26 cellular contexts compared by ENCODE assay signal in the genomic region with DNA sequence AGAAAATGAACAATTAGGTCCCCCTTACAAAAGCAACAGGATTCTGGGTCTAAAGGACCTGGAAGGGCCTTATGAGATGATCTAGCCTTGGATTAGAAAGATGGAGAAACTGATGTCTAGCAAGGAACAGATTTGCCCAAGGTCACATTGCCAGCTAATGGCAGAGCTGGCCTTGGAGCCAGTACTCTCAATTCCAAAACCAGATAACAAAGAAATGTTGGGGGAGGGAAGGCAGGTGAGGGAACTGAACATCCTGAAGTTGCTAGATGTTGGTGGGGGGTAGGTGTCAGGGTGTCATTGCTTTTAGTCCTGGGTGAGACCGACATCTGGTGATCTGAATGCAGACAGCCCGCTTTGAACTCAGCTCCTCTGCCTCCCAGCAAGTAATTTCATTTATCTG. TPM values are rescaled to one million over a fixed set of nuclear protein-coding genes. Genes with fewer than 3 reads are reported as not detected.
"Had no signal": no experiment of that assay in that cellular context is flagged by ENCODE, and none has a peak within 500 bp of the region (broad histone marks: within the 10 kb centered on the region; RNA-seq: fewer than 3 reads in every experiment).

No MANE protein-coding gene starts in this region.

- H3K4me3 Mint-ChIP-seq: activated naive CD4-positive, alpha-beta T cell treated with anti-CD3 and anti-CD28 coated beads for 36 hours; activated naive CD8-positive, alpha-beta T cell treated with anti-CD3 and anti-CD28 coated beads for 36 hours; nephron progenitor cell; stimulated activated effector memory CD8-positive, alpha-beta T cell treated with anti-CD3 and anti-CD28 coated beads, Interleukin-12 subunit alpha, Interleukin-12 subunit beta, amount 100 ng/mL, for 72 hours; stimulated activated naive CD8-positive, alpha-beta T cell treated with anti-CD3 and anti-CD28 coated beads, Interleukin-15, Interleukin-2, amounts not matched to agents 100 ng/mL and 50 ng/mL, for 24 hours; type B pancreatic cell had no signal

- H3K27ac Mint-ChIP-seq: activated naive CD4-positive, alpha-beta T cell treated with anti-CD3 and anti-CD28 coated beads for 36 hours; activated naive CD8-positive, alpha-beta T cell treated with anti-CD3 and anti-CD28 coated beads for 36 hours; nephron progenitor cell; stimulated activated effector memory CD8-positive, alpha-beta T cell treated with anti-CD3 and anti-CD28 coated beads, Interleukin-12 subunit alpha, Interleukin-12 subunit beta, amount 100 ng/mL, for 72 hours; stimulated activated naive CD8-positive, alpha-beta T cell treated with anti-CD3 and anti-CD28 coated beads, Interleukin-15, Interleukin-2, amounts not matched to agents 100 ng/mL and 50 ng/mL, for 24 hours; type B pancreatic cell had no signal

- DNase-seq: activated CD4-positive, alpha-beta T cell treated with anti-CD3 and anti-CD28 coated beads for 48 hours; activated CD4-positive, alpha-beta T cell treated with anti-CD3 and anti-CD28 coated beads, Interleukin-2, amount 50 U/mL, for 48 hours; activated CD8-positive, alpha-beta memory T cell treated with anti-CD3 and anti-CD28 coated beads for 24 hours; activated effector memory CD4-positive, alpha-beta T cell treated with Interleukin-2 at 50 U/mL for 16 hours; activated naive CD4-positive, alpha-beta T cell treated with anti-CD3 and anti-CD28 coated beads for 36 hours; activated naive CD8-positive, alpha-beta T cell treated with anti-CD3 and anti-CD28 coated beads for 36 hours; adrenal gland; aorta; body of pancreas; cortex of kidney; foreskin keratinocyte; heart left ventricle; left ventricle myocardium superior; right lobe of liver; stimulated activated CD4-positive, alpha-beta T cell treated with anti-CD3 and anti-CD28 coated beads, Interleukin-12 subunit alpha, Interleukin-12 subunit beta, amount 100 ng/mL, for 4 hours; stimulated activated CD4-positive, alpha-beta T cell treated with anti-CD3 and anti-CD28 coated beads, Interleukin-4, amount 100 ng/mL, for 1 hour; T-helper 1 cell; uterus had no signal

- H3K36me3 Mint-ChIP-seq: activated naive CD8-positive, alpha-beta T cell treated with anti-CD3 and anti-CD28 coated beads for 36 hours; stimulated activated effector memory CD8-positive, alpha-beta T cell treated with anti-CD3 and anti-CD28 coated beads, Interleukin-12 subunit alpha, Interleukin-12 subunit beta, amount 100 ng/mL, for 72 hours; type B pancreatic cell had no signal

- H3K27me3 ChIP-seq: adrenal gland, body of pancreas, cardiac muscle cell, esophagus muscularis mucosa, heart left ventricle, right lobe of liver, uterus had no signal

- H3K36me3 ChIP-seq: adrenal gland, cardiac muscle cell, esophagus muscularis mucosa, heart left ventricle, right lobe of liver, uterus, WERI-Rb-1 had no signal

- H3K4me1 ChIP-seq: adrenal gland, foreskin keratinocyte, right lobe of liver, uterus had no signal

- H3K4me3 ChIP-seq: adrenal gland, body of pancreas, cardiac muscle cell, esophagus muscularis mucosa, heart left ventricle, right lobe of liver, uterus had no signal

- ATAC-seq: activated CD4-positive, CD25-positive, alpha-beta regulatory T cell treated with anti-CD3 and anti-CD28 coated beads, Interleukin-2, amount 50 U/mL, for 24 hours; body of pancreas; foreskin keratinocyte; left ventricle myocardium superior; stimulated activated effector memory CD8-positive, alpha-beta T cell treated with anti-CD3 and anti-CD28 coated beads, Interleukin-12 subunit alpha, Interleukin-12 subunit beta, amount 100 ng/mL, for 72 hours had no signal

- H3K27me3 Mint-ChIP-seq: stimulated activated naive CD8-positive, alpha-beta T cell treated with anti-CD3 and anti-CD28 coated beads, Interleukin-15, Interleukin-2, amounts not matched to agents 100 ng/mL and 50 ng/mL, for 24 hours; type B pancreatic cell had no signal

- H3K4me1 Mint-ChIP-seq: activated naive CD8-positive, alpha-beta T cell treated with anti-CD3 and anti-CD28 coated beads for 36 hours; stimulated activated effector memory CD8-positive, alpha-beta T cell treated with anti-CD3 and anti-CD28 coated beads, Interleukin-12 subunit alpha, Interleukin-12 subunit beta, amount 100 ng/mL, for 72 hours had no signal

- H3K9me3 ChIP-seq: adrenal gland, body of pancreas, esophagus muscularis mucosa, heart left ventricle, right lobe of liver, uterus had no signal

- H3K27ac ChIP-seq: adrenal gland, cardiac muscle cell, esophagus muscularis mucosa, foreskin keratinocyte, right lobe of liver, uterus, WERI-Rb-1 had no signal

- H3K9me3 Mint-ChIP-seq: activated naive CD4-positive, alpha-beta T cell treated with anti-CD3 and anti-CD28 coated beads for 36 hours; activated naive CD8-positive, alpha-beta T cell treated with anti-CD3 and anti-CD28 coated beads for 36 hours; nephron progenitor cell; stimulated activated effector memory CD8-positive, alpha-beta T cell treated with anti-CD3 and anti-CD28 coated beads, Interleukin-12 subunit alpha, Interleukin-12 subunit beta, amount 100 ng/mL, for 72 hours; stimulated activated naive CD8-positive, alpha-beta T cell treated with anti-CD3 and anti-CD28 coated beads, Interleukin-15, Interleukin-2, amounts not matched to agents 100 ng/mL and 50 ng/mL, for 24 hours; type B pancreatic cell had no signal

RNA-seq across cellular contexts. Expression of a gene that starts 11.3 kb away (rescaled TPM):
- total RNA-seq: activated naive CD8-positive, alpha-beta T cell treated with anti-CD3 and anti-CD28 coated beads for 36 hours had no signal
- polyA plus RNA-seq: foreskin keratinocyte had no signal
